Comparison of ENCODE assay signal across 8 cellular contexts in genomic region chr12:38905480-38906351, GRCh38. TPM values are rescaled to one million over a fixed set of nuclear protein-coding genes. Genes with fewer than 3 reads are reported as not detected.
DNase-seq lines count a peak whose midpoint lies in the region; ATAC-seq and TF ChIP-seq lines count a peak whose summit lies in the region.

CPNE8 (minus strand) TSS chr12:38905591; CDS start chr12:38905534, 57 bp downstream.

- H3K4me1 ChIP-seq in RWPE2 (ENCODE audit: insufficient read depth, poor library complexity, severe bottlenecking) (no peaks in the 10 kb centered on the region), neutrophil (ENCODE audit: control insufficient read depth in 1 of 2, insufficient read depth in 1 of 2, low read depth in 1 of 2, low read length in 1 of 2) (peaks cover 21 to 29% of the 10 kb centered on the region in 2 experiments), upper lobe of right lung (peaks cover 14% of the 10 kb centered on the region)

- H3K27me3 Mint-ChIP-seq in activated naive CD4-positive, alpha-beta T cell treated with anti-CD3 and anti-CD28 coated beads, Interleukin-2, amount 50 U/mL, for 24 hours, result peaks cover 13% of the 10 kb centered on the region

- H3K27me3 ChIP-seq in RWPE2 (ENCODE audit: insufficient read depth, poor library complexity, severe bottlenecking), result no peaks in the 10 kb centered on the region
- no peaks in the 10 kb centered on the region for H3K27me3 ChIP-seq in neutrophil
- no peaks in the 10 kb centered on the region for H3K27me3 ChIP-seq in upper lobe of right lung

- peaks cover 33% of the 10 kb centered on the region for H3K4me1 Mint-ChIP-seq in activated naive CD4-positive, alpha-beta T cell treated with anti-CD3 and anti-CD28 coated beads, Interleukin-2, amount 50 U/mL, for 24 hours

- intact Hi-C loops in upper lobe of right lung (cut with DNase I), result no loop called here

- H3K36me3 ChIP-seq in RWPE2 (ENCODE audit: low read depth) (no peaks in the 10 kb centered on the region), neutrophil (no peaks in the 10 kb centered on the region), upper lobe of right lung (no peaks in the 10 kb centered on the region)

- peak within 1 kb of the TSS; percentile 81 for H3K4me3 Mint-ChIP-seq in activated naive CD4-positive, alpha-beta T cell treated with anti-CD3 and anti-CD28 coated beads, Interleukin-2, amount 50 U/mL, for 24 hours

- no peaks in the 10 kb centered on the region for H3K9me3 ChIP-seq in RWPE2 (ENCODE audit: severe bottlenecking)
- no peaks in the 10 kb centered on the region for H3K9me3 ChIP-seq in neutrophil
- no peaks in the 10 kb centered on the region for H3K9me3 ChIP-seq in upper lobe of right lung

- DNase-seq in DMS 273 (lab: John Stamatoyannopoulos, UW; ENCODE audit: unreplicated experiment) (peak; percentile 2), DMS 273 treated with DMSO at 0.1 percent for 48 hours (lab: John Stamatoyannopoulos, UW) (no peak), RWPE2 (ENCODE audit: low spot score) (peak; percentile 75), globus pallidus (ENCODE audit: low spot score) (peak; percentile 56), upper lobe of right lung (peak; percentile 93)

- H3K27ac Mint-ChIP-seq in activated naive CD4-positive, alpha-beta T cell treated with anti-CD3 and anti-CD28 coated beads, Interleukin-2, amount 50 U/mL, for 24 hours, result peak within 1 kb of the TSS; percentile 90

- TF ChIP-seq CTCF in RWPE2 (IDR thresholded peaks at IDR 0.05; ENCODE audit: poor library complexity, severe bottlenecking) (no peak), neutrophil (IDR thresholded peaks at IDR 0.05) (no peak), upper lobe of right lung (IDR thresholded peaks at IDR 0.05) (no peak)

- ATAC-seq in HG03060 (IDR thresholded peaks at IDR 0.05; ENCODE audit: low read depth, unreplicated experiment) (peak; percentile 24), RWPE2 (ENCODE audit: low read depth) (peak; percentile 61), upper lobe of right lung (peak; percentile 89)

- H3K36me3 Mint-ChIP-seq in activated naive CD4-positive, alpha-beta T cell treated with anti-CD3 and anti-CD28 coated beads, Interleukin-2, amount 50 U/mL, for 24 hours, result no peaks in the 10 kb centered on the region

- H3K4me3 ChIP-seq in RWPE2 (ENCODE audit: severe bottlenecking), result peak within 1 kb of the TSS; percentile 43
- H3K4me3 ChIP-seq in neutrophil (ENCODE audit: low read depth in 1 of 2, low read length in 1 of 2), result peak within 1 kb of the TSS; percentile 57 to 65
- H3K4me3 ChIP-seq in upper lobe of right lung, result peak within 1 kb of the TSS; percentile 85

- no peaks in the 10 kb centered on the region for H3K9me3 Mint-ChIP-seq in activated naive CD4-positive, alpha-beta T cell treated with anti-CD3 and anti-CD28 coated beads, Interleukin-2, amount 50 U/mL, for 24 hours

- H3K27ac ChIP-seq in RWPE2 (ENCODE audit: poor library complexity, severe bottlenecking), result peak within 1 kb of the TSS; percentile 71
- peak within 1 kb of the TSS; percentile 66 for H3K27ac ChIP-seq in neutrophil
- H3K27ac ChIP-seq in upper lobe of right lung, result peak within 1 kb of the TSS; percentile 95

RNA-seq across cellular contexts. Expression of gene CPNE8, which starts in this region (rescaled TPM):
- 32.1 TPM for total RNA-seq in upper lobe of right lung

Comparison
In these comparisons a context has a peak if more than half of its experiments do, and no peak if none do; other contexts are left out.
1. ATAC-seq: peak in every context shown above with its lines; median percentile 89 in upper lobe of right lung; 61 in RWPE2; 24 in HG03060.